ENCODE assay signal across 1 cellular context in the genomic region with DNA sequence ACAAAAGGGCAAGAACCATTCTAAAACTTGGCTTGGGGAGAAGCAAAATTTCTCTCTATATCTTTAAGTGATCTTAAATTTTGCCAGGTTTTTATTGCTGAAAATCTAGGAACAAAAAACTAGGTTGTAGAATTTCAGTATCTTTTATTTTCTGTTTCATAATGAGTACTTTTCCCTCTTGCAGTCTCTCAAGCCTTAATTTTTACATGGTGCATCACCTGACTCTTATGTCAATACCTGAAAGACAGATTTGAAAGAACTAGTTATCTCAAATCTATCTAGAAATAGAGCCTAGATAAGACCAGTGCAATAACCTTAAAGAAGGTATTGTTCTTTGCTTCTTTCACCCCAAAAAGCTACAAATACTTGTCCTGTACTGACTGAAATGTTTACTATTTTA.
A peak's percentile ranks its signal among the peaks of the same experiment; 100 is the strongest.
TF ChIP-seq lines count a peak whose summit lies in the region.

No MANE protein-coding gene starts in this region.

TF ChIP-seq in GM12878, 131 proteins besides CTCF, POLR2A, EP300 and RAD21 (continued from another document):
- TF ChIP-seq CUX1 (IDR thresholded peaks at IDR 0.05; ENCODE audit: insufficient replicate concordance, low read depth, low read length) (no peak), HDGF (IDR thresholded peaks at IDR 0.05) (no peak), E2F8 (IDR thresholded peaks at IDR 0.05; ENCODE audit: low read depth, partially characterized antibody) (no peak), HSF1 (IDR thresholded peaks at IDR 0.05; ENCODE audit: low read depth, low read length) (no peak), ZNF207 (IDR thresholded peaks at IDR 0.05; ENCODE audit: borderline replicate concordance) (no peak), MEF2B (IDR thresholded peaks at IDR 0.05; ENCODE audit: partially characterized antibody, poor library complexity, severe bottlenecking) (no peak), USF2 (IDR thresholded peaks at IDR 0.05; ENCODE audit: borderline replicate concordance, low read depth, low read length) (peak; percentile 35; the same call in 1 of the 2 replicates), ZNF24 (IDR thresholded peaks at IDR 0.05) (no peak), ATF7 (IDR thresholded peaks at IDR 0.05; ENCODE audit: low read depth) (0 out of 2 replicates have a peak, but pooled peaks have one; percentile 27), RAD51 (IDR thresholded peaks at IDR 0.05) (peak; percentile 83), TCF3 (IDR thresholded peaks at IDR 0.05; ENCODE audit: borderline replicate concordance, insufficient read depth, low read depth, low read length) (no peak), NFIC (IDR thresholded peaks at IDR 0.05; ENCODE audit: low read depth, low read length) (no peak), ZBTB11 (CRISPR knock-in tag; IDR thresholded peaks at IDR 0.05) (no peak), RELA (IDR thresholded peaks at IDR 0.05; ENCODE audit: borderline replicate concordance, partially characterized antibody) (no peak), JUND (IDR thresholded peaks at IDR 0.05; ENCODE audit: low read depth, low read length) (peak; percentile 48; the same call in 1 of the 2 replicates), NR2C1 (IDR thresholded peaks at IDR 0.05) (no peak), KDM1A (IDR thresholded peaks at IDR 0.05; ENCODE audit: borderline replicate concordance) (no peak), IRF4 (IDR thresholded peaks at IDR 0.05; ENCODE audit: low read depth, low read length) (no peak), SREBF1 (IDR thresholded peaks at IDR 0.05; ENCODE audit: low read length) (no peak; the same call in 1 of the 2 replicates), YBX1 (IDR thresholded peaks at IDR 0.05) (no peak)
- TF ChIP-seq, protein P1, sequence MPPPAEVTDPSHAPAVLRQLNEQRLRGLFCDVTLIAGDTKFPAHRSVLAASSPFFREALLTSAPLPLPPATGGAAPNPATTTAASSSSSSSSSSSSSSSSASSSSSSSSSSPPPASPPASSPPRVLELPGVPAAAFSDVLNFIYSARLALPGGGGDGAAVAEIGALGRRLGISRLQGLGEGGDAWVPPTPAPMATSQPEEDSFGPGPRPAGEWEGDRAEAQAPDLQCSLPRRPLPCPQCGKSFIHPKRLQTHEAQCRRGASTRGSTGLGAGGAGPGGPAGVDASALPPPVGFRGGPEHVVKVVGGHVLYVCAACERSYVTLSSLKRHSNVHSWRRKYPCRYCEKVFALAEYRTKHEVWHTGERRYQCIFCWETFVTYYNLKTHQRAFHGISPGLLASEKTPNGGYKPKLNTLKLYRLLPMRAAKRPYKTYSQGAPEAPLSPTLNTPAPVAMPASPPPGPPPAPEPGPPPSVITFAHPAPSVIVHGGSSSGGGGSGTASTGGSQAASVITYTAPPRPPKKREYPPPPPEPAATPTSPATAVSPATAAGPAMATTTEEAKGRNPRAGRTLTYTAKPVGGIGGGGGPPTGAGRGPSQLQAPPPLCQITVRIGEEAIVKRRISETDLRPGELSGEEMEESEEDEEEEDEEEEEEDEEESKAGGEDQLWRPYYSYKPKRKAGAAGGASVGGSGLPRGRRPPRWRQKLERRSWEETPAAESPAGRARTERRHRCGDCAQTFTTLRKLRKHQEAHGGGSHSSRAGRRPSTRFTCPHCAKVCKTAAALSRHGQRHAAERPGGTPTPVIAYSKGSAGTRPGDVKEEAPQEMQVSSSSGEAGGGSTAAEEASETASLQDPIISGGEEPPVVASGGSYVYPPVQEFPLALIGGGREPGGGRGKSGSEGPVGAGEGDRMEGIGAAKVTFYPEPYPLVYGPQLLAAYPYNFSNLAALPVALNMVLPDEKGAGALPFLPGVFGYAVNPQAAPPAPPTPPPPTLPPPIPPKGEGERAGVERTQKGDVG (CRISPR knock-in tag; IDR thresholded peaks at IDR 0.05), result no peak
